21 cellular contexts compared by ENCODE assay signal in the genomic region with DNA sequence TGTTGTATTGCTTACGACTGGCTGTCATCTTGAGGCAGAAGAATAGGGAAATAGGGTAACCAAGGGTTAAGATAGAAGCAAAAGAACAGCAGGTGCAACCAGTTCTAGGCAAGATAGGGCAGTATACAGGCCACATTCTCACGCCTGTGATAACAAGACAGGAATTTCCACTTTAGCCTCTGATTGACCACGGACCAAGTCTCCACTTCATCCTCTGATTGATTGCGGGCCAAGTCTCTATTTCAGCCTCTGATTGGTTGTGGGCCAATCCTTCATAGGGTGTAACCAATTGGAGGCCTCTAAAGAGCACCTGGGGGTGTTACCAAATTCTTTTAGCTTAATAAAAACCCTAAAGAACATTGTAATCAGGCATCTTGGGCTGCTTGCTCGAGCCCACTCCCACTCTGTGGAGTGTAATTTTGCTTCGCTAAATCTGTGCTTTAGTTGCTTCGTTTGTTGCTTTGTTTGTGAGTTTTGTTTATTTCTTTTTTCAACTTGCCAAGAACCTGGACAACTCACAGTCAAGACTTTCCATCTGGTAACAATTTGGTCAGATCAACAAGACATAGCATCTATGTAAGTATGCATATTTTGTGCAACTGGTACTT. TPM values are rescaled to one million over a fixed set of nuclear protein-coding genes. Genes with fewer than 3 reads are reported as not detected.
DNase-seq lines count a peak whose midpoint lies in the region; ATAC-seq, FAIRE-seq and TF ChIP-seq lines count a peak whose summit lies in the region.
"Had no signal": no experiment of that assay in that cellular context is flagged by ENCODE, and none has a peak within 500 bp of the region (broad histone marks: within the 10 kb centered on the region; RNA-seq: fewer than 3 reads in every experiment).

No MANE protein-coding gene starts in this region.

- no peaks in the 10 kb centered on the region for H3K27me3 ChIP-seq in HepG2 (ENCODE audit: control insufficient read depth in 1 of 2, insufficient read depth in 2 of 2, low read length in 2 of 2)
- H3K27me3 ChIP-seq in right lobe of liver: no peaks in the 10 kb centered on the region
- H3K27me3 ChIP-seq in GM12878 (replicated peaks in 1 of 2; ENCODE audit: control insufficient read depth in 2 of 2, insufficient read depth in 2 of 2, low read length in 1 of 2): no peaks in the 10 kb centered on the region
- no peaks in the 10 kb centered on the region for H3K27me3 ChIP-seq in lung (ENCODE audit: control insufficient read depth, insufficient read depth)
- H3K27me3 ChIP-seq: heart left ventricle, tibial artery had no signal

- H3K9me3 ChIP-seq in HepG2 (ENCODE audit: low read length) (no peaks in the 10 kb centered on the region), right lobe of liver (no peaks in the 10 kb centered on the region), GM12878 (replicated peaks; ENCODE audit: control insufficient read depth, insufficient read depth, low read length) (no peaks in the 10 kb centered on the region), lung (ENCODE audit: control insufficient read depth in 2 of 2, insufficient read depth in 1 of 2, low read length in 1 of 2) (no peaks in the 10 kb centered on the region)
- H3K9me3 ChIP-seq: heart left ventricle, psoas muscle, tibial artery had no signal

- RAD21 ChIA-PET in GM12878 (lab: Charles Lee; ENCODE audit: unreplicated experiment): interaction anchor here (0.9 kb wide), 1 partner anchor 87 kb away, joined by 3 read pairs; no protein-coding TSS in a partner anchor

- H3K9ac ChIP-seq in HepG2 (ENCODE audit: insufficient read depth, low read depth, low read length) (no peak overlapping the region), GM12878 (ENCODE audit: control insufficient read depth, insufficient read depth, low read length) (no peak overlapping the region)

- SMC1A ChIA-PET in GM12878 (lab: Charles Lee; ENCODE audit: uncharacterized antibody, unreplicated experiment): interaction anchor here (0.5 to 0.7 kb wide), 3 partner anchors 90 to 1041 kb away, joined by 3 read pairs; no protein-coding TSS in a partner anchor

- H3K79me2 ChIP-seq in HepG2 (ENCODE audit: insufficient read depth, low read length) (no peaks in the 10 kb centered on the region), GM12878 (ENCODE audit: control insufficient read depth, insufficient read depth, low read length) (no peaks in the 10 kb centered on the region)

- H2AFZ ChIP-seq in HepG2 (ENCODE audit: low read length) (no peak overlapping the region), GM12878 (ENCODE audit: control insufficient read depth, low read depth, low read length) (no peak overlapping the region)

- CTCF ChIA-PET in HepG2 (lab: Yijun Ruan, JAX; ENCODE audit: low intra/inter-chr PET ratio, low total read pairs) (no interaction called here), GM12878 (lab: Yijun Ruan, JAX) (interaction anchor here (0.6 to 0.7 kb wide), 2 partner anchors 310 to 1860 kb away, joined by 3 read pairs; no protein-coding TSS in a partner anchor)

- H3K36me3 ChIP-seq in HepG2 (replicated peaks in 1 of 2; ENCODE audit: control insufficient read depth in 1 of 2, insufficient read depth in 2 of 2, low read length in 2 of 2): no peaks in the 10 kb centered on the region
- no peaks in the 10 kb centered on the region for H3K36me3 ChIP-seq in right lobe of liver
- no peaks in the 10 kb centered on the region for H3K36me3 ChIP-seq in GM12878 (ENCODE audit: control insufficient read depth in 2 of 2, insufficient read depth in 2 of 2, low read length in 1 of 2)
- no peaks in the 10 kb centered on the region for H3K36me3 ChIP-seq in lung (ENCODE audit: control insufficient read depth in 2 of 2, insufficient read depth in 2 of 2, low read length in 2 of 2)
- H3K36me3 ChIP-seq: heart left ventricle, tibial artery had no signal

- H3K27ac Mint-ChIP-seq in natural killer cell: no peak overlapping the region
- no peak overlapping the region for H3K27ac Mint-ChIP-seq in activated naive CD8-positive, alpha-beta T cell treated with anti-CD3 and anti-CD28 coated beads for 36 hours
- H3K27ac Mint-ChIP-seq: CD4-positive, alpha-beta memory T cell; nephron had no signal

- no peaks in the 10 kb centered on the region for H4K20me1 ChIP-seq in HepG2 (ENCODE audit: insufficient read depth, low read length)
- no peaks in the 10 kb centered on the region for H4K20me1 ChIP-seq in GM12878 (ENCODE audit: control insufficient read depth, insufficient read depth)

- peak; percentile 35; the same call in 1 of the 3 replicates for ATAC-seq in HepG2
- ATAC-seq in right lobe of liver: no peak
- ATAC-seq in GM12878: peak; percentile 47
- no peak for ATAC-seq in lung (ENCODE audit: insufficient read depth, low FRiP score)
- no peak for ATAC-seq in natural killer cell
- ATAC-seq: psoas muscle had no signal

- no peak overlapping the region for H3K27ac ChIP-seq in HepG2 (ENCODE audit: extremely low read length, insufficient read depth, low read length)
- H3K27ac ChIP-seq in right lobe of liver: no peak overlapping the region
- no peak overlapping the region for H3K27ac ChIP-seq in GM12878 (ENCODE audit: control insufficient read depth, insufficient read depth)
- no peak overlapping the region for H3K27ac ChIP-seq in lung (ENCODE audit: low read depth in 1 of 2, low read length in 1 of 2)
- H3K27ac ChIP-seq: heart left ventricle, psoas muscle, tibial artery had no signal

- no peak for TF ChIP-seq CTCF in HepG2 (CRISPR knock-in tag; IDR thresholded peaks at IDR 0.05)
- TF ChIP-seq CTCF in right lobe of liver (IDR thresholded peaks at IDR 0.05): no peak
- no peak for TF ChIP-seq CTCF in GM12878 (IDR thresholded peaks at IDR 0.05 in 2 of 3, conservative IDR thresholded peaks at IDR 0.05 in 1 of 3; ENCODE audit: control insufficient read depth in 2 of 3, extremely low read depth in 1 of 3, insufficient read depth in 1 of 3, low read depth in 3 of 3, low read length in 3 of 3)
- TF ChIP-seq CTCF in lung (IDR thresholded peaks at IDR 0.05; ENCODE audit: control extremely low read depth, extremely low read depth): no peak
- TF ChIP-seq CTCF in natural killer cell (IDR thresholded peaks at IDR 0.05): no peak

- peaks cover 5% of the 10 kb centered on the region for H3K4me1 ChIP-seq in HepG2 (ENCODE audit: insufficient read depth, low read length)
- no peaks in the 10 kb centered on the region for H3K4me1 ChIP-seq in right lobe of liver
- H3K4me1 ChIP-seq in GM12878 (ENCODE audit: control insufficient read depth, insufficient read depth, low read length): no peaks in the 10 kb centered on the region
- H3K4me1 ChIP-seq in lung (ENCODE audit: control insufficient read depth in 2 of 2, insufficient read depth in 2 of 2, low read length in 2 of 2): no peaks in the 10 kb centered on the region
- H3K4me1 ChIP-seq: psoas muscle, tibial artery had no signal

- WGBS in HepG2 (ENCODE audit: low lambda C conversion rate): 49% methylated on average over 7 of the region's 7 CpGs
- 71% methylated on average over 7 of the region's 7 CpGs for WGBS in right lobe of liver (ENCODE audit: insufficient coverage, low coverage, low lambda C conversion rate, missing lambda C conversion rate)
- WGBS in GM12878 (ENCODE audit: insufficient coverage, insufficient replicate concordance, low lambda C conversion rate, missing lambda C conversion rate): 42% methylated on average over 7 of the region's 7 CpGs
- 60 to 75% methylated on average over 7 of the region's 7 CpGs for WGBS in lung, 2 donors

- no peak for FAIRE-seq in HepG2 (lab: Jason Lieb, UNC)
- no peak for FAIRE-seq in GM12878 (lab: Jason Lieb, UNC)
- FAIRE-seq: G401.6, HTR-8/SVneo had no signal

- BruUV-seq in HepG2 (replicated peaks; lab: Mats Ljungman, UMichigan) (no TSS peak), GM12878 (replicated peaks; lab: Mats Ljungman, UMichigan) (no TSS peak)

- H3K4me1 Mint-ChIP-seq in natural killer cell: no peaks in the 10 kb centered on the region
- no peaks in the 10 kb centered on the region for H3K4me1 Mint-ChIP-seq in activated naive CD8-positive, alpha-beta T cell treated with anti-CD3 and anti-CD28 coated beads for 36 hours
- H3K4me1 Mint-ChIP-seq: CD4-positive, alpha-beta memory T cell; nephron had no signal

- H3K27me3 Mint-ChIP-seq in natural killer cell (ENCODE audit: low read depth in 2 of 2): peaks cover 5 to 7% of the 10 kb centered on the region in 2 donors
- H3K27me3 Mint-ChIP-seq in activated naive CD8-positive, alpha-beta T cell treated with anti-CD3 and anti-CD28 coated beads for 36 hours: peaks cover 32% of the 10 kb centered on the region

- intact Hi-C loops in HepG2 (cut with micrococcal nuclease; ENCODE audit: unreplicated experiment): no loop called here
- intact Hi-C loops in right lobe of liver (cut with DNase I): no loop called here
- intact Hi-C loops in GM12878 (cut with micrococcal nuclease; ENCODE audit: unreplicated experiment): no loop called here
- intact Hi-C loops in natural killer cell (cut with micrococcal nuclease): no loop called here

- TF ChIP-seq RAD21 in HepG2 (CRISPR knock-in tag; IDR thresholded peaks at IDR 0.05) (no peak), GM12878 (IDR thresholded peaks at IDR 0.05; ENCODE audit: insufficient read depth, low read depth, low read length) (no peak)

- TF ChIP-seq EP300 in HepG2 (IDR thresholded peaks at IDR 0.05; ENCODE audit: low read depth in 2 of 2, low read length in 2 of 2) (no peak), HepG2 (CRISPR knock-in tag; IDR thresholded peaks at IDR 0.05; ENCODE audit: borderline replicate concordance) (no peak), GM12878 (IDR thresholded peaks at IDR 0.05; ENCODE audit: borderline replicate concordance in 1 of 2, control insufficient read depth in 1 of 2, low read depth in 2 of 2, low read length in 2 of 2) (no peak)

- H3K4me3 ChIP-seq in HepG2 (replicated peaks in 1 of 3; ENCODE audit: insufficient read depth in 1 of 3, low read depth in 2 of 3, low read length in 3 of 3): no peak overlapping the region
- H3K4me3 ChIP-seq in right lobe of liver: no peak overlapping the region
- no peak overlapping the region for H3K4me3 ChIP-seq in GM12878
- H3K4me3 ChIP-seq in lung: no peak overlapping the region
- H3K4me3 ChIP-seq: heart left ventricle, psoas muscle, tibial artery had no signal

- TF ChIP-seq POLR2A in HepG2 (IDR thresholded peaks at IDR 0.05; ENCODE audit: insufficient read depth in 1 of 2, low read depth in 2 of 2, low read length in 2 of 2) (no peak), right lobe of liver (IDR thresholded peaks at IDR 0.05) (no peak), GM12878 (IDR thresholded peaks at IDR 0.05; ENCODE audit: low read depth, low read length) (no peak)

- POLR2A ChIA-PET in HepG2 (lab: Yijun Ruan, JAX): interaction anchor here (2.2 kb wide), 1 partner anchor 8 kb away, joined by 9 read pairs; a partner anchor contains a TSS
- POLR2A ChIA-PET in GM12878 (lab: Charles Lee): interaction anchor here (0.7 kb wide), 1 partner anchor 50 kb away, joined by 3 read pairs; no protein-coding TSS in a partner anchor

- in situ Hi-C loops in HepG2 (cut with HindIII; ENCODE audit: extremely low pct_ligation_motif_present, low pct_unique_long_range_greater_than_20kb) (no loop called here), GM12878 (cut with MboI) (no loop called here)

- H3K4me2 ChIP-seq in HepG2 (ENCODE audit: low read depth, low read length) (no peak overlapping the region), GM12878 (ENCODE audit: control insufficient read depth, insufficient read depth) (no peak overlapping the region)

- H3K4me3 Mint-ChIP-seq in natural killer cell: no peak overlapping the region
- H3K4me3 Mint-ChIP-seq in activated naive CD8-positive, alpha-beta T cell treated with anti-CD3 and anti-CD28 coated beads for 36 hours: no peak overlapping the region
- H3K4me3 Mint-ChIP-seq: CD4-positive, alpha-beta memory T cell; nephron had no signal

- DNase-seq in HepG2 (ENCODE audit: low spot score): no peak
- DNase-seq in right lobe of liver: no peak
- no peak for DNase-seq in GM12878 (ENCODE audit: low read depth, low spot score)
- DNase-seq in lung (ENCODE audit: low spot score): peak; percentile 36
- DNase-seq in natural killer cell: no peak
- DNase-seq in activated naive CD8-positive, alpha-beta T cell treated with anti-CD3 and anti-CD28 coated beads for 36 hours: no peak
- DNase-seq in glomerular visceral epithelial cell (ENCODE audit: extremely low spot score): no peak
- DNase-seq in NOMO-1 (lab: John Stamatoyannopoulos, UW; ENCODE audit: unreplicated experiment in 2 of 2): no peak
- DNase-seq: activated effector memory CD4-positive, alpha-beta T cell treated with anti-CD3 and anti-CD28 coated beads, Interleukin-2, amount 50 U/mL, for 16 hours; amygdala; CD4-positive, alpha-beta memory T cell; effector memory CD4-positive, alpha-beta T cell; heart left ventricle; NCI-H1105; NCI-H2107; NCI-H524 treated with DMSO at 0.1 percent for 48 hours; psoas muscle; tibial artery had no signal

- H3K9me3 Mint-ChIP-seq in natural killer cell: no peaks in the 10 kb centered on the region
- H3K9me3 Mint-ChIP-seq in activated naive CD8-positive, alpha-beta T cell treated with anti-CD3 and anti-CD28 coated beads for 36 hours: no peaks in the 10 kb centered on the region
- H3K9me3 Mint-ChIP-seq: nephron had no signal

- no peaks in the 10 kb centered on the region for H3K36me3 Mint-ChIP-seq in natural killer cell
- H3K36me3 Mint-ChIP-seq in activated naive CD8-positive, alpha-beta T cell treated with anti-CD3 and anti-CD28 coated beads for 36 hours: no peaks in the 10 kb centered on the region
- H3K36me3 Mint-ChIP-seq: CD4-positive, alpha-beta memory T cell had no signal

RNA-seq across cellular contexts. Expression of a gene that starts 8.7 kb away (rescaled TPM):
- total RNA-seq in HepG2 (2016; rRNA removed; fragmentation: Illumina TruSeq; extraction: Trizol): 12.2 TPM in 2 replicates
- 1.5 and 2.6 TPM in 2 replicates for total RNA-seq in HepG2 (2016; cell fraction: cytosol; rRNA removed; fragmentation: Illumina TruSeq; extraction: Trizol; ENCODE audit: low read depth)
- total RNA-seq in HepG2 (2016; cell fraction: insoluble cytoplasmic fraction; rRNA removed; fragmentation: Illumina TruSeq; extraction: Trizol): 10.4 and 11.6 TPM in 2 replicates
- 4.6 and 4.8 TPM in 2 replicates for total RNA-seq in HepG2 (2016; cell fraction: membrane; rRNA removed; fragmentation: Illumina TruSeq; extraction: Trizol)
- 17.1 and 20.0 TPM in 2 replicates for total RNA-seq in HepG2 (2016; cell fraction: nucleus; rRNA removed; fragmentation: Illumina TruSeq; extraction: Trizol)
- polyA plus RNA-seq in HepG2 (2011; rRNA removed): 9.6 and 11.9 TPM in 2 replicates
- 7.0 and 8.0 TPM in 2 replicates for polyA plus RNA-seq in HepG2 (2011; cell fraction: cytosol; rRNA removed)
- polyA plus RNA-seq in HepG2 (2011; cell fraction: nucleus; rRNA removed): 11.8 and 12.8 TPM in 2 replicates
- 7.3 and 8.1 TPM in 2 replicates for polyA plus RNA-seq in HepG2 (2012)
- 0.26 and 0.42 TPM in 2 replicates for polyA plus RNA-seq in HepG2 (2016; cell fraction: cytosol; fragmentation: Illumina TruSeq; extraction: Trizol; ENCODE audit: low read depth)
- 7.8 and 8.5 TPM in 2 replicates for polyA plus RNA-seq in HepG2 (2016; cell fraction: insoluble cytoplasmic fraction; fragmentation: Illumina TruSeq; extraction: Trizol; ENCODE audit: low read depth)
- polyA plus RNA-seq in HepG2 (2016; cell fraction: membrane; fragmentation: Illumina TruSeq; extraction: Trizol; ENCODE audit: low read depth): 1.4 and 1.7 TPM in 2 replicates
- polyA plus RNA-seq in HepG2 (2016; cell fraction: nucleus; fragmentation: Illumina TruSeq; extraction: Trizol; ENCODE audit: insufficient read depth, low read depth): 11.3 and 12.2 TPM in 2 replicates
- 11.6 and 31.0 TPM in 2 replicates for polyA minus RNA-seq in HepG2 (2011; rRNA and poly(A)+ RNA removed; ENCODE audit: low replicate concordance)
- polyA minus RNA-seq in HepG2 (2011; cell fraction: cytosol; rRNA and poly(A)+ RNA removed): 13.0 and 13.1 TPM in 2 replicates
- 57.6 and 63.4 TPM in 2 replicates for polyA minus RNA-seq in HepG2 (2011; cell fraction: nucleus; rRNA and poly(A)+ RNA removed)
- 10 to 100 TPM in 3 of 6 experiments, 1 to 10 TPM in 3; 6.6 to 17.9 (median 9.4) TPM for total RNA-seq in right lobe of liver
- total RNA-seq in GM12878 (2013; cell fraction: nucleolus; rRNA removed): 35.8 and 45.4 TPM in 2 replicates
- total RNA-seq in GM12878 (2014; rRNA removed): 11.5 and 14.1 TPM in 2 replicates
- total RNA-seq in GM12878 (2014; rRNA removed; fragmentation: Illumina TruSeq; extraction: Trizol): 10.5 and 10.9 TPM in 2 replicates
- total RNA-seq in GM12878 (2021): 12.9 and 14.9 TPM in 2 replicates
- polyA plus RNA-seq in GM12878 (2011; ENCODE audit: low read depth): 2.3 TPM
- polyA plus RNA-seq in GM12878 (2011; rRNA removed): 2.8 and 3.4 TPM in 2 replicates
- 1.9 TPM in 2 replicates for polyA plus RNA-seq in GM12878 (2011; cell fraction: cytosol; rRNA removed)
- polyA plus RNA-seq in GM12878 (2011; cell fraction: nucleus; rRNA removed): 1.6 and 2.8 TPM in 2 replicates
- polyA plus RNA-seq in GM12878 (2012): 3.2 TPM in 2 replicates
- 11.4 and 11.8 TPM in 2 replicates for polyA plus RNA-seq in GM12878 (2014; fragmentation: Illumina TruSeq; extraction: Trizol)
- polyA plus RNA-seq in GM12878 (2014; fragmentation: Nextera tagmentation; extraction: Ambion mirVana): 1 to 10 TPM in 1 of 2 experiments, under 1 TPM in 1; 0.87 to 1.4 TPM
- 8.2 and 9.8 TPM in 2 replicates for polyA plus RNA-seq in GM12878 (2014; rRNA removed)
- polyA plus RNA-seq in GM12878 (2016; fragmentation: Nextera tagmentation; extraction: Ambion mirVana): 1 to 10 TPM; 3.4 to 4.5 TPM
- 6.4 and 10.8 TPM in 2 replicates for polyA minus RNA-seq in GM12878 (2011; rRNA and poly(A)+ RNA removed)
- polyA minus RNA-seq in GM12878 (2011; cell fraction: cytosol; rRNA and poly(A)+ RNA removed): 1.7 and 2.8 TPM in 2 replicates
- polyA minus RNA-seq in GM12878 (2011; cell fraction: nucleus; rRNA and poly(A)+ RNA removed): 4.1 and 8.8 TPM in 2 replicates
- 10 to 100 TPM; 30.4 to 52.6 TPM for total RNA-seq in lung
- polyA plus RNA-seq in lung: 10 to 100 TPM in 1 of 2 donors, 1 to 10 TPM in 1; 9.0 to 18.6 TPM
- total RNA-seq in natural killer cell: 1 to 10 TPM; 1.3 to 3.3 (median 2.0) TPM
- total RNA-seq in activated naive CD8-positive, alpha-beta T cell treated with anti-CD3 and anti-CD28 coated beads for 36 hours: under 1 TPM; 0.04 to 0.06 TPM

Comparison
In these comparisons a context has a peak if more than half of its experiments do, and no peak if none do; other contexts are left out.
1. ATAC-seq: peak in HepG2 (single experiment) and GM12878 (single experiment); none in right lobe of liver (0 of 4), lung (single experiment) and natural killer cell (0 of 3).